Comparison of ENCODE assay signal across 16 cellular contexts in the genomic region with DNA sequence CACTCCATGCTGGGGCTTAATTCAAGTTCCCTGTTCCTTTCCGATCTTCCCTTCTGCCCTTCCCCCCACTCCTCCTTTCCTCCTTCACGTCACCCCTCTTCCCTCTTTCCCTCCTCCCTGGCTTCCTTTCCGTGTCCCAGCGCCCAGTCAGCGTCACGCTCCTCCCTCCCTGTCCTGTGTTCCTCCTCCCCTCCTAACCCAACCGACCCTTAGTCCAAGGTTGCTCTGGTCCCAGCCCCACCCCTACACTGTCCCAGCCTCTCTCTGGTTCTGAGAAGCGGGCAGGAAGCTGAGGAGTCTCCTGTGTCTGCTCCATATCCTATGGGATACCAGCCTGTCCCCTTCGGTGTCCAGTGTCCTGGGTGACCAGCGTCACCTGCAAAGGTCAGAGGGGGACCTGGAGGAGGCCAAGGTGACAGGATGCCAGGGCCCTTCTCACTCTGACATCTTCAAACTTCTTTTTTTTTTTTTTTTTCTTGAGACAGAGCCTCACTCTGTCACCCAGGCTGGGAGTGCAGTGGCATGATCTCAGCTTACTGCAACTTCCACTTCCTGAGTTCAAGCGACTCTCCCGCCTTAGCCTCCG.
"Had no signal": no experiment of that assay in that cellular context is flagged by ENCODE, and none has a peak within 500 bp of the region (broad histone marks: within the 10 kb centered on the region; RNA-seq: fewer than 3 reads in every experiment).

No MANE protein-coding gene starts in this region.

- H3K4me3 Mint-ChIP-seq: activated CD4-positive, alpha-beta T cell treated with anti-CD3 and anti-CD28 coated beads for 36 hours; activated naive CD4-positive, alpha-beta T cell treated with anti-CD3 and anti-CD28 coated beads, Interleukin-2, amount 50 U/mL, for 24 hours; dendritic cell treated with granulocyte-macrophage colony-stimulating factor and Interleukin-4, amounts not matched to agents 40 ng/mL and 50 ng/mL, for 4 days; naive thymus-derived CD8-positive, alpha-beta T cell; stimulated activated naive CD8-positive, alpha-beta T cell treated with anti-CD3 and anti-CD28 coated beads, Interleukin-15, Interleukin-2, amounts not matched to agents 100 ng/mL and 50 ng/mL, for 24 hours; T-helper 2 cell treated with Interferon-gamma antibody and Interleukin-4, amounts not matched to agents 5 μg/mL and 100 μg/mL, for 36 hours had no signal

- H3K4me3 ChIP-seq: breast epithelium, esophagus squamous epithelium, left lung, tibial nerve had no signal

- H3K4me1 Mint-ChIP-seq: activated CD4-positive, alpha-beta T cell treated with anti-CD3 and anti-CD28 coated beads for 36 hours; activated naive CD4-positive, alpha-beta T cell treated with anti-CD3 and anti-CD28 coated beads, Interleukin-2, amount 50 U/mL, for 24 hours had no signal

- H3K9me3 Mint-ChIP-seq: activated naive CD4-positive, alpha-beta T cell treated with anti-CD3 and anti-CD28 coated beads, Interleukin-2, amount 50 U/mL, for 24 hours; dendritic cell treated with granulocyte-macrophage colony-stimulating factor and Interleukin-4, amounts not matched to agents 40 ng/mL and 50 ng/mL, for 4 days; naive thymus-derived CD8-positive, alpha-beta T cell; stimulated activated naive CD8-positive, alpha-beta T cell treated with anti-CD3 and anti-CD28 coated beads, Interleukin-15, Interleukin-2, amounts not matched to agents 100 ng/mL and 50 ng/mL, for 24 hours; T-helper 2 cell treated with Interferon-gamma antibody and Interleukin-4, amounts not matched to agents 5 μg/mL and 100 μg/mL, for 36 hours had no signal

- ATAC-seq: activated CD4-positive, alpha-beta T cell treated with anti-CD3 and anti-CD28 coated beads for 36 hours; left lung; naive thymus-derived CD8-positive, alpha-beta T cell had no signal

- H3K27ac ChIP-seq: breast epithelium, esophagus squamous epithelium, tibial nerve had no signal

- H3K27me3 ChIP-seq: breast epithelium, esophagus squamous epithelium, left lung, tibial nerve had no signal

- DNase-seq: activated CD4-positive, alpha-beta T cell treated with anti-CD3 and anti-CD28 coated beads for 36 hours; activated CD4-positive, alpha-beta T cell treated with anti-CD3 and anti-CD28 coated beads, Interleukin-2, amount 50 U/mL, for 48 hours; activated gamma-delta T cell; effector CD8-positive, alpha-beta T cell; esophagus squamous epithelium; hippocampal formation; left lung; mesendoderm; naive thymus-derived CD8-positive, alpha-beta T cell; SK-N-SH had no signal

- H3K27ac Mint-ChIP-seq: activated CD4-positive, alpha-beta T cell treated with anti-CD3 and anti-CD28 coated beads for 36 hours; activated naive CD4-positive, alpha-beta T cell treated with anti-CD3 and anti-CD28 coated beads, Interleukin-2, amount 50 U/mL, for 24 hours; dendritic cell treated with granulocyte-macrophage colony-stimulating factor and Interleukin-4, amounts not matched to agents 40 ng/mL and 50 ng/mL, for 4 days; naive thymus-derived CD8-positive, alpha-beta T cell; stimulated activated naive CD8-positive, alpha-beta T cell treated with anti-CD3 and anti-CD28 coated beads, Interleukin-15, Interleukin-2, amounts not matched to agents 100 ng/mL and 50 ng/mL, for 24 hours; T-helper 2 cell treated with Interferon-gamma antibody and Interleukin-4, amounts not matched to agents 5 μg/mL and 100 μg/mL, for 36 hours had no signal

- H3K27me3 Mint-ChIP-seq: activated CD4-positive, alpha-beta T cell treated with anti-CD3 and anti-CD28 coated beads for 36 hours; activated naive CD4-positive, alpha-beta T cell treated with anti-CD3 and anti-CD28 coated beads, Interleukin-2, amount 50 U/mL, for 24 hours; dendritic cell treated with granulocyte-macrophage colony-stimulating factor and Interleukin-4, amounts not matched to agents 40 ng/mL and 50 ng/mL, for 4 days; stimulated activated naive CD8-positive, alpha-beta T cell treated with anti-CD3 and anti-CD28 coated beads, Interleukin-15, Interleukin-2, amounts not matched to agents 100 ng/mL and 50 ng/mL, for 24 hours had no signal

- H3K36me3 Mint-ChIP-seq: activated naive CD4-positive, alpha-beta T cell treated with anti-CD3 and anti-CD28 coated beads, Interleukin-2, amount 50 U/mL, for 24 hours; naive thymus-derived CD8-positive, alpha-beta T cell had no signal

- H3K4me1 ChIP-seq: breast epithelium, esophagus squamous epithelium, left lung, tibial nerve had no signal

- H3K9me3 ChIP-seq: breast epithelium, esophagus squamous epithelium, left lung, SK-N-SH, tibial nerve had no signal

- H3K36me3 ChIP-seq: breast epithelium had no signal
